14 cellular contexts compared by ENCODE assay signal in genomic region chr11:64969209-64969608, GRCh38. TPM values are rescaled to one million over a fixed set of nuclear protein-coding genes. Genes with fewer than 3 reads are reported as not detected.
A peak's percentile ranks its signal among the peaks of the same experiment; 100 is the strongest.
DNase-seq lines count a peak whose midpoint lies in the region; ATAC-seq and TF ChIP-seq lines count a peak whose summit lies in the region.
"Had no signal": no experiment of that assay in that cellular context is flagged by ENCODE, and none has a peak within 500 bp of the region (broad histone marks: within the 10 kb centered on the region; RNA-seq: fewer than 3 reads in every experiment).

No MANE protein-coding gene starts in this region.

- H3K4me3 Mint-ChIP-seq in T-cell = no peak overlapping the region
- H3K4me3 Mint-ChIP-seq: activated naive CD8-positive, alpha-beta T cell treated with anti-CD3 and anti-CD28 coated beads, Interleukin-2, amount 10 ng/mL, durations not matched to agents 7 days and 5 days had no signal

- intact Hi-C loops in esophagus squamous epithelium (cut with DNase I) = no loop called here

- no peaks in the 10 kb centered on the region for H3K36me3 ChIP-seq in esophagus squamous epithelium
- H3K36me3 ChIP-seq: BLaER1 treated with 17β-estradiol and CSF1 and Interleukin-3, amounts not matched to agents 10 nM and 100 nM had no signal

- H3K4me3 ChIP-seq in esophagus squamous epithelium = no peak overlapping the region
- H3K4me3 ChIP-seq: BLaER1 treated with 17β-estradiol and CSF1 and Interleukin-3, amounts not matched to agents 10 nM and 100 nM had no signal

- peaks cover 0 to 33% (median 5%) of the 10 kb centered on the region in 3 donors for H3K4me1 ChIP-seq in esophagus squamous epithelium

- H3K27me3 ChIP-seq in esophagus squamous epithelium = peaks cover 0 to 10% (median 0%) of the 10 kb centered on the region in 4 donors

- TF ChIP-seq POLR2A in esophagus squamous epithelium (IDR thresholded peaks at IDR 0.05) = no peak

- DNase-seq in 8988T (peak; percentile 56), GM04504 (ENCODE audit: low read depth) (peak; percentile 5), RWPE1 (ENCODE audit: low spot score) (peak; percentile 67), esophagus squamous epithelium (lab: John Stamatoyannopoulos, UW) (no peak), T-cell (no peak)
- DNase-seq: activated naive CD8-positive, alpha-beta T cell treated with anti-CD3 and anti-CD28 coated beads, Interleukin-2, amount 10 ng/mL, durations not matched to agents 7 days and 5 days; right cardiac atrium had no signal

- no peaks in the 10 kb centered on the region for H3K9me3 Mint-ChIP-seq in T-cell
- H3K9me3 Mint-ChIP-seq: activated naive CD8-positive, alpha-beta T cell treated with anti-CD3 and anti-CD28 coated beads, Interleukin-2, amount 10 ng/mL, durations not matched to agents 7 days and 5 days had no signal

- H3K27me3 Mint-ChIP-seq in T-cell = no peaks in the 10 kb centered on the region

- POLR2A ChIA-PET in RWPE1 (lab: Yijun Ruan, JAX; ENCODE audit: low non-redundant PET) = interaction anchor here (0.6 kb wide), 1 partner anchor 639 kb away, joined by 3 read pairs; no protein-coding TSS in a partner anchor
- POLR2A ChIA-PET in T-cell (lab: Charles Lee) = no interaction called here

- H3K4me1 Mint-ChIP-seq in T-cell = peaks cover 6 to 16% (median 15%) of the 10 kb centered on the region in 3 donors

- H3K27ac Mint-ChIP-seq in T-cell = no peak overlapping the region
- H3K27ac Mint-ChIP-seq: activated naive CD8-positive, alpha-beta T cell treated with anti-CD3 and anti-CD28 coated beads, Interleukin-2, amount 10 ng/mL, durations not matched to agents 7 days and 5 days had no signal

- no peaks in the 10 kb centered on the region for H3K36me3 Mint-ChIP-seq in T-cell
- H3K36me3 Mint-ChIP-seq: activated naive CD8-positive, alpha-beta T cell treated with anti-CD3 and anti-CD28 coated beads, Interleukin-2, amount 10 ng/mL, durations not matched to agents 7 days and 5 days had no signal

- H3K27ac ChIP-seq in RWPE1 = peak overlapping the region; percentile 96
- H3K27ac ChIP-seq in esophagus squamous epithelium = peak overlapping the region in 3 of 4 donors; percentile 65 to 81 (median 72)
- H3K27ac ChIP-seq: BLaER1 treated with 17β-estradiol and CSF1 and Interleukin-3, amounts not matched to agents 10 nM and 100 nM had no signal

- H3K9me3 ChIP-seq in esophagus squamous epithelium = no peaks in the 10 kb centered on the region
- H3K9me3 ChIP-seq: BLaER1 treated with 17β-estradiol and CSF1 and Interleukin-3, amounts not matched to agents 10 nM and 100 nM had no signal

- TF ChIP-seq CTCF in RWPE1 (conservative IDR thresholded peaks at IDR 0.05; ENCODE audit: low read depth) = no peak
- TF ChIP-seq CTCF in esophagus squamous epithelium (IDR thresholded peaks at IDR 0.05) = no peak

- WGBS in esophagus squamous epithelium, 2 donors = 23 to 37% methylated on average over 5 of the region's 5 CpGs

- CTCF ChIA-PET in RWPE1 (lab: Yijun Ruan, JAX) = interaction anchor here (0.7 kb wide), 1 partner anchor 29 kb away, joined by 3 read pairs; no protein-coding TSS in a partner anchor
- CTCF ChIA-PET in T-cell (lab: Charles Lee) = no interaction called here

- ATAC-seq in GM18520 (IDR thresholded peaks at IDR 0.05; ENCODE audit: unreplicated experiment) (no peak), HG02938 (IDR thresholded peaks at IDR 0.05; ENCODE audit: unreplicated experiment) (no peak), T-cell (replicated peaks in 1 of 4) (no peak), GM18909 (IDR thresholded peaks at IDR 0.05; ENCODE audit: poor library complexity, unreplicated experiment) (no peak)
- ATAC-seq: right cardiac atrium had no signal

RNA-seq across cellular contexts. Expression of gene MAJIN, which starts 2.7 kb away (rescaled TPM):
- total RNA-seq in esophagus squamous epithelium (not detected), T-cell (1 to 10 TPM in 1 of 5 donors, under 1 TPM in 3, not detected in 1; 0.44 to 1.8 (median 0.82) TPM)
- total RNA-seq: activated naive CD8-positive, alpha-beta T cell treated with anti-CD3 and anti-CD28 coated beads, Interleukin-2, amount 10 ng/mL, durations not matched to agents 7 days and 5 days; epithelial cell of proximal tubule; LHCN-M2; lung microvascular endothelial cell; right cardiac atrium had no signal

RNA-seq across cellular contexts. Expression of gene BATF2, which starts 27.6 kb away (rescaled TPM):
- total RNA-seq in esophagus squamous epithelium (under 1 TPM in 2 of 4 donors, not detected in 2; 0.38 to 0.76 TPM), T-cell (under 1 TPM in 2 of 5 donors, not detected in 3; 0.09 to 0.26 TPM)

RNA-seq across cellular contexts. Expression of gene GPHA2, which starts 33.5 kb away (rescaled TPM):
- not detected for total RNA-seq in esophagus squamous epithelium
- under 1 TPM in 1 of 5 donors, not detected in 4; 0.90 TPM for total RNA-seq in T-cell
- total RNA-seq: activated naive CD8-positive, alpha-beta T cell treated with anti-CD3 and anti-CD28 coated beads, Interleukin-2, amount 10 ng/mL, durations not matched to agents 7 days and 5 days; epithelial cell of proximal tubule; LHCN-M2; lung microvascular endothelial cell; right cardiac atrium had no signal

RNA-seq across cellular contexts. Expression of gene PPP2R5B, which starts 44.7 kb away (rescaled TPM):
- total RNA-seq in esophagus squamous epithelium (10 to 100 TPM in 1 of 4 donors, 1 to 10 TPM in 3; 7.7 to 10.5 (median 8.6) TPM), T-cell (10 to 100 TPM; 15.3 to 25.4 (median 17.2) TPM)

RNA-seq across cellular contexts. Expression of gene ARL2, which starts 44.8 kb away (rescaled TPM):
- total RNA-seq in esophagus squamous epithelium = 10 to 100 TPM; 42.5 to 82.1 (median 65.0) TPM
- total RNA-seq in T-cell = 10 to 100 TPM; 19.7 to 44.3 (median 39.5) TPM

Comparison
In these comparisons a context has a peak if more than half of its experiments do, and no peak if none do; other contexts are left out.
1. DNase-seq: peak in 8988T (single experiment), GM04504 (single experiment) and RWPE1 (single experiment); none in esophagus squamous epithelium (single experiment) and T-cell (0 of 34).